Comparison of ENCODE assay signal across 25 cellular contexts in the genomic region with DNA sequence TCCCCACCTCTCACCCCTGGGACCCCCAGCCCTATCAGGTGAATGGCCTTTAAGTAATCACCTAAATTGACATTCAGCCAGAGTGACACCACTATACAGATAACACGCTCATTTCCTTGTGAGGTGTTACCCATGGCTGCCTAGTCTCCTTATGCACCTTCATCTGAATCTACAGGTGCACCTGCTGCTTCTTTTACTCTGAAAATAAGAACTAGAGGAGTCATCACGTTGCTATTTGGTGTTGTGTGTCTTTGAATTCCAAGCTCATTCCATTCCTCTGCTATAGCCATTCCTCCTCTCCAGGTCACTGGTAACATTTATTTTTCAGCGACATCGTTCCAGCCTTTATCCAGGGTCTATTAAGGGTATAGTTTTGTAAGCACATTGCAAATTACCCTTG. TPM values are rescaled to one million over a fixed set of nuclear protein-coding genes. Genes with fewer than 3 reads are reported as not detected.
DNase-seq lines count a peak whose midpoint lies in the region; ATAC-seq and TF ChIP-seq lines count a peak whose summit lies in the region.
"Had no signal": no experiment of that assay in that cellular context is flagged by ENCODE, and none has a peak within 500 bp of the region (broad histone marks: within the 10 kb centered on the region; RNA-seq: fewer than 3 reads in every experiment).

No MANE protein-coding gene starts in this region.

- no peaks in the 10 kb centered on the region for H3K4me1 Mint-ChIP-seq in activated T-cell treated with anti-CD3 and anti-CD28 coated beads, Interleukin-2, amount 50 U/mL, for 72 hours (ENCODE audit: low read depth)
- H3K4me1 Mint-ChIP-seq in activated T-cell treated with anti-CD3 and anti-CD28 coated beads, Interleukin-2, amount 50 U/mL, for 4 hours (ENCODE audit: low read depth): no peaks in the 10 kb centered on the region
- peaks cover 18% of the 10 kb centered on the region for H3K4me1 Mint-ChIP-seq in Caco-2 (ENCODE audit: low read depth, unreplicated experiment)

- H2AK9ac ChIP-seq in IMR-90 (replicated peaks; ENCODE audit: low read depth, low read length, poor library complexity): no peak overlapping the region

- TF ChIP-seq RAD21 in IMR-90 (IDR thresholded peaks at IDR 0.05; ENCODE audit: low read length): no peak

- H2BK5ac ChIP-seq in IMR-90 (ENCODE audit: low read depth, low read length, poor library complexity, severe bottlenecking): no peak overlapping the region
- no peak overlapping the region for H2BK5ac ChIP-seq in trophoblast cell (ENCODE audit: low read depth, low read length, poor library complexity)

- TF ChIP-seq CTCF in Caco-2 (IDR thresholded peaks at IDR 0.05; ENCODE audit: insufficient read depth in 1 of 2, low read depth in 1 of 2, low read length in 1 of 2, severe bottlenecking in 1 of 2, unreplicated experiment in 1 of 2) (no peak), IMR-90 (conservative IDR thresholded peaks at IDR 0.05; ENCODE audit: low read depth, low read length) (no peak), sigmoid colon (IDR thresholded peaks at IDR 0.05) (no peak)

- H3K27me3 ChIP-seq in Caco-2 (replicated peaks; ENCODE audit: control insufficient read depth, insufficient read depth, low read length) (no peaks in the 10 kb centered on the region), IMR-90 (ENCODE audit: control insufficient read depth, insufficient read depth, low read length) (no peaks in the 10 kb centered on the region), trophoblast cell (ENCODE audit: insufficient read depth, low read length) (no peaks in the 10 kb centered on the region), sigmoid colon (no peaks in the 10 kb centered on the region), aorta (ENCODE audit: control insufficient read depth in 1 of 2, insufficient read depth in 2 of 2, low read length in 1 of 2) (no peaks in the 10 kb centered on the region)
- H3K27me3 ChIP-seq: BLaER1 treated with 17β-estradiol and CSF1 and Interleukin-3, amounts not matched to agents 10 nM and 100 nM had no signal

- in situ Hi-C loops in IMR-90 (cut with MboI; ENCODE audit: low sequenced_read_pairs): no loop called here

- H2AFZ ChIP-seq in IMR-90 (replicated peaks; ENCODE audit: low read length, poor library complexity): no peak overlapping the region
- H2AFZ ChIP-seq in trophoblast cell (ENCODE audit: insufficient read depth, low read length, poor library complexity): no peak overlapping the region

- no peaks in the 10 kb centered on the region for H3K79me2 ChIP-seq in trophoblast cell (ENCODE audit: control insufficient read depth, insufficient read depth, low read length, poor library complexity)

- H3K27ac Mint-ChIP-seq in activated T-cell treated with anti-CD3 and anti-CD28 coated beads, Interleukin-2, amount 50 U/mL, for 72 hours: peak overlapping the region; percentile 11
- H3K27ac Mint-ChIP-seq in Caco-2 (ENCODE audit: unreplicated experiment): peak overlapping the region; percentile 21
- H3K27ac Mint-ChIP-seq: B cell; CD4-positive, alpha-beta T cell; CD8-positive, alpha-beta T cell had no signal

- no peak overlapping the region for H2BK12ac ChIP-seq in trophoblast cell (ENCODE audit: low read length)

- H2BK120ac ChIP-seq in IMR-90 (ENCODE audit: low read depth, low read length): no peak overlapping the region
- no peak overlapping the region for H2BK120ac ChIP-seq in trophoblast cell (ENCODE audit: insufficient read depth, low read length, poor library complexity)

- H3K14ac ChIP-seq in IMR-90 (replicated peaks; ENCODE audit: low read depth, low read length) (no peak overlapping the region), trophoblast cell (ENCODE audit: low read length) (no peak overlapping the region)

- no peaks in the 10 kb centered on the region for H3K36me3 ChIP-seq in Caco-2 (ENCODE audit: control insufficient read depth, insufficient read depth, low read length)
- peaks cover 5% of the 10 kb centered on the region; the same call in 1 of the 2 replicates for H3K36me3 ChIP-seq in IMR-90 (ENCODE audit: control insufficient read depth, insufficient read depth, low read length)
- H3K36me3 ChIP-seq in trophoblast cell (ENCODE audit: control insufficient read depth in 1 of 2, insufficient read depth in 2 of 2, low read length in 2 of 2): peaks cover 0 to 2% of the 10 kb centered on the region in 2 experiments
- H3K36me3 ChIP-seq in sigmoid colon: peaks cover 0 to 3% (median 0%) of the 10 kb centered on the region in 4 donors
- no peaks in the 10 kb centered on the region for H3K36me3 ChIP-seq in aorta (ENCODE audit: control insufficient read depth in 1 of 2, insufficient read depth in 2 of 2, low read length in 1 of 2)

- H2BK20ac ChIP-seq in IMR-90 (ENCODE audit: low read depth, low read length): no peak overlapping the region

- ATAC-seq in activated T-cell treated with anti-CD3 and anti-CD28 coated beads, Interleukin-2, amount 50 U/mL, for 72 hours (replicated peaks in 1 of 2): no peak
- no peak for ATAC-seq in activated T-cell treated with anti-CD3 and anti-CD28 coated beads, Interleukin-2, amount 50 U/mL, for 4 hours
- ATAC-seq in IMR-90 (ENCODE audit: low read depth) (no peak), aorta (ENCODE audit: low FRiP score) (no peak)
- ATAC-seq: A549; CD8-positive, alpha-beta T cell; GM12878 had no signal

- no peak overlapping the region for H4K5ac ChIP-seq in IMR-90 (ENCODE audit: low read depth, low read length)

- H3K4ac ChIP-seq in IMR-90 (ENCODE audit: low read depth, low read length): no peak overlapping the region
- H3K4ac ChIP-seq in trophoblast cell (ENCODE audit: low read depth, low read length): no peak overlapping the region

- H3K27ac ChIP-seq in IMR-90 (ENCODE audit: insufficient read depth, low read length) (no peak overlapping the region), trophoblast cell (ENCODE audit: low read depth, low read length) (no peak overlapping the region), sigmoid colon (no peak overlapping the region), aorta (ENCODE audit: low read depth in 1 of 2, low read length in 2 of 2) (no peak overlapping the region)
- H3K27ac ChIP-seq: 22Rv1; A549; BLaER1 treated with 17β-estradiol and CSF1 and Interleukin-3, amounts not matched to agents 10 nM and 100 nM; C4-2B had no signal

- H3K9me3 ChIP-seq in Caco-2: no peaks in the 10 kb centered on the region
- no peaks in the 10 kb centered on the region for H3K9me3 ChIP-seq in IMR-90 (ENCODE audit: control insufficient read depth, insufficient read depth, low read length)
- no peaks in the 10 kb centered on the region for H3K9me3 ChIP-seq in trophoblast cell (ENCODE audit: insufficient read depth, low read depth, low read length)
- no peaks in the 10 kb centered on the region for H3K9me3 ChIP-seq in sigmoid colon
- no peaks in the 10 kb centered on the region for H3K9me3 ChIP-seq in aorta (ENCODE audit: control insufficient read depth, low read length)
- H3K9me3 ChIP-seq: A549; BLaER1 treated with 17β-estradiol and CSF1 and Interleukin-3, amounts not matched to agents 10 nM and 100 nM had no signal

- no CpG with 5 or more reads among the region's 4 CpGs for WGBS in IMR-90 (ENCODE audit: extremely low coverage in 2 of 2, insufficient read length in 1 of 2), 2 experiments
- WGBS in trophoblast cell (ENCODE audit: extremely low coverage, insufficient coverage, insufficient read length): no CpG with 5 or more reads among the region's 4 CpGs
- 64 to 82% methylated on average over 4 of the region's 4 CpGs for WGBS in sigmoid colon, 2 donors
- 73 to 76% methylated on average over 4 of the region's 4 CpGs for whole genome bisulfite sequencing in aorta, 2 donors

- H2AK5ac ChIP-seq in IMR-90 (ENCODE audit: low read depth, low read length) (no peak overlapping the region), trophoblast cell (ENCODE audit: low read length) (no peak overlapping the region)

- H4K20me1 ChIP-seq in IMR-90 (ENCODE audit: insufficient read depth, low read length): no peaks in the 10 kb centered on the region

- no TSS peak for BruUV-seq in Caco-2 (replicated peaks; lab: Mats Ljungman, UMichigan)
- no TSS peak for BruUV-seq in IMR-90 (replicated peaks; lab: Mats Ljungman, UMichigan)

- H3K79me1 ChIP-seq in IMR-90 (ENCODE audit: low read depth in 1 of 2, low read length in 2 of 2): no peaks in the 10 kb centered on the region
- no peaks in the 10 kb centered on the region for H3K79me1 ChIP-seq in trophoblast cell (ENCODE audit: low read length)

- H3K4me2 ChIP-seq in IMR-90 (ENCODE audit: low read depth, low read length): no peak overlapping the region
- H3K4me2 ChIP-seq in trophoblast cell (ENCODE audit: low read length): no peak overlapping the region
- H3K4me2 ChIP-seq: A549; BLaER1 treated with 17β-estradiol and CSF1 and Interleukin-3, amounts not matched to agents 10 nM and 100 nM had no signal

- H3K4me1 ChIP-seq in Caco-2 (peaks cover 11% of the 10 kb centered on the region), IMR-90 (ENCODE audit: control insufficient read depth, insufficient read depth, low read length) (no peaks in the 10 kb centered on the region), trophoblast cell (ENCODE audit: control insufficient read depth in 1 of 2, insufficient read depth in 2 of 2, low read length in 2 of 2) (no peaks in the 10 kb centered on the region), sigmoid colon (no peaks in the 10 kb centered on the region), aorta (ENCODE audit: control insufficient read depth in 1 of 2, insufficient read depth in 2 of 2, low read length in 2 of 2) (no peaks in the 10 kb centered on the region)
- H3K4me1 ChIP-seq: A549 had no signal

- no peak for DNase-seq in activated T-cell treated with anti-CD3 and anti-CD28 coated beads, Interleukin-2, amount 50 U/mL, for 72 hours
- DNase-seq in activated T-cell treated with anti-CD3 and anti-CD28 coated beads, Interleukin-2, amount 50 U/mL, for 4 hours: no peak
- DNase-seq in Caco-2 (no peak), IMR-90 (peak; percentile 6), trophoblast cell (peak; percentile 31 to 64), sigmoid colon (no peak), aorta (no peak), NCI-H1436 (lab: John Stamatoyannopoulos, UW) (no peak)
- DNase-seq: AML-193; CD4-positive, alpha-beta T cell; CD8-positive, alpha-beta T cell; DMS 273 treated with DMSO at 0.1 percent for 48 hours; DMS153; DMS53; DMS79; DND-41; EL; GDM1 had no signal

- TF ChIP-seq EP300 in sigmoid colon (IDR thresholded peaks at IDR 0.05): no peak

- dilution Hi-C loops in IMR-90 (cut with HindIII; ENCODE audit: low sequenced_read_pairs, unreplicated experiment): no loop called here

- intact Hi-C loops in Caco-2 (cut with micrococcal nuclease; ENCODE audit: unreplicated experiment) (loop anchor here (2.0 to 5.0 kb wide), 2 partner anchors 38 to 148 kb away; no protein-coding TSS in a partner anchor), IMR-90 (cut with micrococcal nuclease) (no loop called here), sigmoid colon (cut with DNase I) (no loop called here), aorta (cut with DNase I) (no loop called here)

- peaks cover 1 to 2% of the 10 kb centered on the region in 2 donors for H3K36me3 Mint-ChIP-seq in activated T-cell treated with anti-CD3 and anti-CD28 coated beads, Interleukin-2, amount 50 U/mL, for 72 hours (ENCODE audit: insufficient read depth in 2 of 2)
- H3K36me3 Mint-ChIP-seq in activated T-cell treated with anti-CD3 and anti-CD28 coated beads, Interleukin-2, amount 50 U/mL, for 4 hours (ENCODE audit: insufficient read depth): peaks cover 19% of the 10 kb centered on the region
- peaks cover 4% of the 10 kb centered on the region for H3K36me3 Mint-ChIP-seq in Caco-2 (ENCODE audit: insufficient read depth, unreplicated experiment)

- H4K91ac ChIP-seq in IMR-90 (ENCODE audit: insufficient read depth, low read depth, low read length) (no peak overlapping the region), trophoblast cell (ENCODE audit: low read depth, low read length) (no peak overlapping the region)

- H3K23ac ChIP-seq in IMR-90 (ENCODE audit: low read depth, low read length) (no peak overlapping the region), trophoblast cell (ENCODE audit: low read length) (no peak overlapping the region)

- H4K12ac ChIP-seq in trophoblast cell (ENCODE audit: low read depth, low read length): no peak overlapping the region

- CTCF ChIA-PET in Caco-2 (lab: Charles Lee) (interaction anchor here (0.6 to 1.8 kb wide), 6 partner anchors 10 to 152 kb away, joined by 3 to 4 read pairs (median 4); no protein-coding TSS in a partner anchor), IMR-90 (lab: Yijun Ruan, JAX) (no interaction called here)

- TF ChIP-seq POLR2A in IMR-90 (IDR thresholded peaks at IDR 0.05; ENCODE audit: low read depth, low read length): no peak
- TF ChIP-seq POLR2A in sigmoid colon (IDR thresholded peaks at IDR 0.05): no peak

- no peak overlapping the region for H2BK15ac ChIP-seq in IMR-90 (ENCODE audit: low read depth, low read length)

- POLR2A ChIA-PET in Caco-2 (lab: Charles Lee): no interaction called here
- POLR2A ChIA-PET in IMR-90 (lab: Charles Lee; ENCODE audit: unreplicated experiment): no interaction called here

- H3K18ac ChIP-seq in IMR-90 (ENCODE audit: low read depth, low read length) (no peak overlapping the region), trophoblast cell (ENCODE audit: low read length) (no peak overlapping the region)

- H3K9me1 ChIP-seq in IMR-90 (ENCODE audit: insufficient read depth, low read length): no peaks in the 10 kb centered on the region

- H3K4me3 ChIP-seq in Caco-2 (ENCODE audit: low read depth, low read length): no peak overlapping the region
- H3K4me3 ChIP-seq in IMR-90 (ENCODE audit: insufficient read depth, low read depth, low read length): no peak overlapping the region
- no peak overlapping the region for H3K4me3 ChIP-seq in trophoblast cell (ENCODE audit: low read depth, low read length)
- H3K4me3 ChIP-seq in sigmoid colon: no peak overlapping the region
- no peak overlapping the region for H3K4me3 ChIP-seq in aorta (ENCODE audit: low read length in 2 of 2)
- H3K4me3 ChIP-seq: A549; BLaER1 treated with 17β-estradiol and CSF1 and Interleukin-3, amounts not matched to agents 10 nM and 100 nM; GM12878 had no signal

- no peak overlapping the region for H3K9ac ChIP-seq in IMR-90 (ENCODE audit: low read depth, low read length)
- H3K9ac ChIP-seq in trophoblast cell (ENCODE audit: low read length): no peak overlapping the region
- H3K9ac ChIP-seq: BLaER1 treated with 17β-estradiol and CSF1 and Interleukin-3, amounts not matched to agents 10 nM and 100 nM had no signal

- H3K56ac ChIP-seq in IMR-90 (ENCODE audit: extremely low read depth, insufficient read depth, low read length): no peak overlapping the region

- H3K9me3 Mint-ChIP-seq in activated T-cell treated with anti-CD3 and anti-CD28 coated beads, Interleukin-2, amount 50 U/mL, for 72 hours: no peaks in the 10 kb centered on the region
- H3K9me3 Mint-ChIP-seq in activated T-cell treated with anti-CD3 and anti-CD28 coated beads, Interleukin-2, amount 50 U/mL, for 4 hours: no peaks in the 10 kb centered on the region
- no peaks in the 10 kb centered on the region for H3K9me3 Mint-ChIP-seq in Caco-2 (ENCODE audit: unreplicated experiment)
- H3K9me3 Mint-ChIP-seq: CD4-positive, alpha-beta T cell; CD8-positive, alpha-beta T cell had no signal

- H3K27me3 Mint-ChIP-seq in activated T-cell treated with anti-CD3 and anti-CD28 coated beads, Interleukin-2, amount 50 U/mL, for 72 hours (ENCODE audit: low read depth): no peaks in the 10 kb centered on the region
- H3K27me3 Mint-ChIP-seq in activated T-cell treated with anti-CD3 and anti-CD28 coated beads, Interleukin-2, amount 50 U/mL, for 4 hours (ENCODE audit: low read depth): no peaks in the 10 kb centered on the region
- H3K27me3 Mint-ChIP-seq in Caco-2 (ENCODE audit: insufficient read depth, unreplicated experiment): no peaks in the 10 kb centered on the region
- H3K27me3 Mint-ChIP-seq: B cell; CD4-positive, alpha-beta T cell had no signal

- no peak overlapping the region for H3K4me3 Mint-ChIP-seq in activated T-cell treated with anti-CD3 and anti-CD28 coated beads, Interleukin-2, amount 50 U/mL, for 72 hours
- H3K4me3 Mint-ChIP-seq in activated T-cell treated with anti-CD3 and anti-CD28 coated beads, Interleukin-2, amount 50 U/mL, for 4 hours: no peak overlapping the region
- H3K4me3 Mint-ChIP-seq in Caco-2 (ENCODE audit: unreplicated experiment): no peak overlapping the region
- H3K4me3 Mint-ChIP-seq: B cell; CD4-positive, alpha-beta T cell; CD8-positive, alpha-beta T cell had no signal

- H4K8ac ChIP-seq in IMR-90 (ENCODE audit: low read depth in 2 of 2, low read length in 2 of 2) (no peak overlapping the region), trophoblast cell (ENCODE audit: low read depth, low read length) (no peak overlapping the region)

RNA-seq across cellular contexts. Expression of gene LGALS9, which starts 9.8 kb away (rescaled TPM):
- 10 to 100 TPM; 44.8 to 46.3 TPM for total RNA-seq in activated T-cell treated with anti-CD3 and anti-CD28 coated beads, Interleukin-2, amount 50 U/mL, for 72 hours
- 10 to 100 TPM; 13.4 to 21.8 (median 16.4) TPM for total RNA-seq in activated T-cell treated with anti-CD3 and anti-CD28 coated beads, Interleukin-2, amount 50 U/mL, for 4 hours
- total RNA-seq in Caco-2 (2022) (2.8 and 3.0 TPM in 2 replicates), IMR-90 (2012; rRNA removed) (0.54 and 0.83 TPM in 2 replicates), sigmoid colon (10 to 100 TPM; 17.8 to 33.2 (median 22.2) TPM), aorta (10 to 100 TPM; 61.0 to 64.0 TPM)
- polyA plus RNA-seq in IMR-90 (2012; rRNA removed) (2.5 and 3.7 TPM in 2 replicates), sigmoid colon (100 to 1,000 TPM; 333 to 476 (median 455) TPM), aorta (10 to 100 TPM; 26.8 to 47.1 TPM)
- 1.1 and 2.0 TPM in 2 replicates for polyA plus RNA-seq in IMR-90 (2012; cell fraction: cytosol; rRNA removed)
- 6.8 and 8.6 TPM in 2 replicates for polyA plus RNA-seq in IMR-90 (2012; cell fraction: nucleus; rRNA removed; ENCODE audit: low replicate concordance)
- polyA plus RNA-seq in trophoblast cell (2013): 4.2 and 5.3 TPM in 2 replicates
- total RNA-seq: G401 had no signal

Comparison
In these comparisons a context has a peak if more than half of its experiments do, and no peak if none do; other contexts are left out.
1. DNase-seq: peak in IMR-90 (single experiment) and trophoblast cell (2 of 2); none in activated T-cell treated with anti-CD3 and anti-CD28 coated beads, Interleukin-2, amount 50 U/mL, for 72 hours (0 of 2), activated T-cell treated with anti-CD3 and anti-CD28 coated beads, Interleukin-2, amount 50 U/mL, for 4 hours (single experiment), Caco-2 (0 of 2), sigmoid colon (single experiment), aorta (0 of 2) and NCI-H1436 (single experiment).